ENCODE assay signal across 10 cellular contexts in the genomic region with DNA sequence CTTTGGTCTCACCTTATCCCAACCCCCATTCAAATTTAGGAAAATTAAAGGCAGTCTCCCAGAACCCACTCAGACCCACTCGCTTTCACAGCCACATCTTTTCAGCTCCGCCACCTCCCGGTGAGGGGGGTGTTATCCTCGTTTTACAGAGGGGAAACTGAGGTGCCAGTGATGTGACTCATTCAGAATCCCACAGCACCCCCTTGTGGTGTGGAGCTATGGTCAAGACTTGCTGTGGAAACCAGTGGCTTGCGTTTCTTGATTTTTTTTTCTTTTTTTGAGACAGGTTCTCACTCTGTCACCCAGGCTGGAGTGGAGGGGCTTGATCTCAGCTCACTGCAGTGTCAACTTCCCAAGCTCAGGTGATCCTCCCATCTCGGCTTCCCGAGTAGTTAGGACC. TPM values are rescaled to one million over a fixed set of nuclear protein-coding genes. Genes with fewer than 3 reads are reported as not detected.
DNase-seq lines count a peak whose midpoint lies in the region; ATAC-seq and TF ChIP-seq lines count a peak whose summit lies in the region.
"Had no signal": no experiment of that assay in that cellular context is flagged by ENCODE, and none has a peak within 500 bp of the region (broad histone marks: within the 10 kb centered on the region; RNA-seq: fewer than 3 reads in every experiment).

No MANE protein-coding gene starts in this region.

- H3K27ac Mint-ChIP-seq in neural crest cell (ENCODE audit: unreplicated experiment): no peak overlapping the region
- H3K27ac Mint-ChIP-seq: dendritic cell treated with granulocyte-macrophage colony-stimulating factor and Interleukin-4, amounts not matched to agents 40 ng/mL and 50 ng/mL, for 4 days had no signal

- H3K9me3 Mint-ChIP-seq in neural crest cell: peaks cover under 1% of the 10 kb centered on the region
- H3K9me3 Mint-ChIP-seq: dendritic cell treated with granulocyte-macrophage colony-stimulating factor and Interleukin-4, amounts not matched to agents 40 ng/mL and 50 ng/mL, for 4 days had no signal

- peaks cover 17% of the 10 kb centered on the region for H3K36me3 Mint-ChIP-seq in neural crest cell (ENCODE audit: low read depth)

- H3K36me3 ChIP-seq in ascending aorta: no peaks in the 10 kb centered on the region

- H3K27me3 Mint-ChIP-seq in neural crest cell (ENCODE audit: low read depth): no peaks in the 10 kb centered on the region
- H3K27me3 Mint-ChIP-seq: dendritic cell treated with granulocyte-macrophage colony-stimulating factor and Interleukin-4, amounts not matched to agents 40 ng/mL and 50 ng/mL, for 4 days had no signal

- H3K4me3 Mint-ChIP-seq in neural crest cell: no peak overlapping the region
- H3K4me3 Mint-ChIP-seq: dendritic cell treated with granulocyte-macrophage colony-stimulating factor and Interleukin-4, amounts not matched to agents 40 ng/mL and 50 ng/mL, for 4 days had no signal

- no peaks in the 10 kb centered on the region for H3K4me1 ChIP-seq in ascending aorta

- no peaks in the 10 kb centered on the region for H3K27me3 ChIP-seq in ascending aorta

- ATAC-seq in GM19463 (IDR thresholded peaks at IDR 0.05; ENCODE audit: unreplicated experiment): no peak

- no peaks in the 10 kb centered on the region for H3K9me3 ChIP-seq in ascending aorta

- intact Hi-C loops in ascending aorta (cut with DNase I): no loop called here

- H3K27ac ChIP-seq in ascending aorta: no peak overlapping the region
- H3K27ac ChIP-seq in caudate nucleus (ENCODE audit: low read depth, low read length): no peak overlapping the region

- no peak for TF ChIP-seq POLR2A in NB4 (IDR thresholded peaks at IDR 0.05; ENCODE audit: extremely low read depth, insufficient read length)

- no peaks in the 10 kb centered on the region for H3K4me1 Mint-ChIP-seq in neural crest cell

- H3K4me3 ChIP-seq in NB4 (ENCODE audit: low read depth, low read length) (no peak overlapping the region), ascending aorta (no peak overlapping the region)

- peak; percentile 57 for TF ChIP-seq CTCF in NB4 (IDR thresholded peaks at IDR 0.05; ENCODE audit: low read depth, low read length)
- peak in 2 of 3 experiments; percentile 10 to 16 for TF ChIP-seq CTCF in ascending aorta (IDR thresholded peaks at IDR 0.05)
- TF ChIP-seq CTCF in neural crest cell (conservative IDR thresholded peaks at IDR 0.05): peak; percentile 56

- DNase-seq in ELR (ENCODE audit: low read depth) (peak; percentile 7), NB4 (ENCODE audit: low read depth) (peak; percentile 25), ascending aorta (ENCODE audit: low spot score in 2 of 2) (no peak), neural crest cell (ENCODE audit: low read depth, low spot score) (no peak), caudate nucleus (lab: John Stamatoyannopoulos, UW) (no peak), NCI-H128 (lab: John Stamatoyannopoulos, UW; ENCODE audit: unreplicated experiment) (no peak), MV-4-11 (lab: John Stamatoyannopoulos, UW) (no peak)
- DNase-seq: occipital lobe had no signal

RNA-seq across cellular contexts. Expression of a gene that starts 27.6 kb away (rescaled TPM):
- total RNA-seq in ascending aorta: 3.7 TPM
- 10.7 and 11.9 TPM in 2 replicates for total RNA-seq in neural crest cell

Comparison
In these comparisons a context has a peak if more than half of its experiments do, and no peak if none do; other contexts are left out.
1. DNase-seq: peak in ELR (single experiment) and NB4 (single experiment); none in ascending aorta (0 of 2), neural crest cell (single experiment), caudate nucleus (0 of 61), NCI-H128 (single experiment) and MV-4-11 (single experiment).
2. Peak in every context shown above with its lines, with median percentiles within 50 percentile points of each other: CTCF ChIP-seq.